Comparison of ENCODE assay signal across 26 cellular contexts in the genomic region with DNA sequence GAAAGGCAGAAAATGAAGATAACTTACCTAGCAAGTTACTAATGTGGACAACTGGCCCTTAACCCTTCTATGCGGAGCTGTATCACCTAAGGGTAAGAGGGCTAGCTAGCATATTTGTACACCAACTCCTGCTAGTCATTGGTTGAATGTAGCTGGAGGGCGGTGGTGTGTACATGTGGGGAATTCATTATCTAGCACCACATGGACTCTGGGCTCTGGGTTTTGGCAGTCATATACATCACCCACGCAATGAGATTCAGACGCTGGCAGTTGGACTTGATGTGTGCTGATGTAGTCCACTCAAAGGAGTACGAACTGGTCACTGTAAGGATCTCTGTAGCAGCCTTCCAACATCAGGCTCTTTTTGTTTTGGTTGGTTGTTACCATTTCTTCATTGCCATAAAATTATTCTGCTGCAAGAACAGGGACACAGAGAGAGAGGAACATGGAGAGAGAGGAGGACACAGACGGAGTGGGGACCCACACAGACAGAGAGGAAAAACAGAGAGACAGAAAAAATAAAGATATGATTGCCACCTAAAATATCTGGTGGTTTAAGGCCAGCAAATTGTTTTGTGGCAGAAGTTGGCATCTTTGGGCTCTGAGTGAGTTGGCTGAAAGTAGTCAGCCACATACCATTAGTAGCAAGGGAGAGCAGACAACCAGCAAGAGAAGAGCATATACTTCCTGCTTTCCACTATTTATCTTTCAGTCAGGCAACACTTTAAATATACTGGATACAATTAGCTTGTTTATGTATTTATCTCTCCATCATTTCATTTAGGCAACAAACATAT.
"Had no signal": no experiment of that assay in that cellular context is flagged by ENCODE, and none has a peak within 500 bp of the region (broad histone marks: within the 10 kb centered on the region; RNA-seq: fewer than 3 reads in every experiment).

No MANE protein-coding gene starts in this region.

- H3K4me3 ChIP-seq: neural progenitor cell, ovary, psoas muscle, right lobe of liver, sigmoid colon, skin epidermis, smooth muscle cell, spleen, stomach, thoracic aorta, tibial artery, transverse colon, upper lobe of right lung, uterus had no signal

- H3K79me2 ChIP-seq: parathyroid adenoma had no signal

- DNase-seq: naive B cell; naive thymus-derived CD8-positive, alpha-beta T cell; occipital lobe; ovary; posterior cingulate gyrus; psoas muscle; right cardiac atrium; right lobe of liver; sigmoid colon; spleen; stimulated activated CD4-positive, alpha-beta T cell treated with anti-CD3 and anti-CD28 coated beads, Interleukin-12 subunit alpha, Interleukin-12 subunit beta, amount 100 ng/mL, for 4 hours; stimulated activated CD4-positive, alpha-beta T cell treated with anti-CD3 and anti-CD28 coated beads, Interleukin-1b, Interleukin-23, amount 100 ng/mL, for 48 hours; stimulated activated CD4-positive, alpha-beta T cell treated with anti-CD3 and anti-CD28 coated beads, Interleukin-4, amount 100 ng/mL, for 24 hours; stimulated activated naive B cell treated with anti-CD40 and anti-IgM and Interleukin-4, amounts not matched to agents 10 μg/mL and 1 μg/mL and 100 μg/mL, for 72 hours; stimulated activated naive CD4-positive, alpha-beta T cell treated with Interleukin-2 at 50 U/mL for 16 hours; stomach; tibial artery; transverse colon; upper lobe of right lung; uterus had no signal

- H3K36me3 ChIP-seq: neural progenitor cell, ovary, right lobe of liver, sigmoid colon, stomach, thoracic aorta, tibial artery, transverse colon, upper lobe of right lung, uterus had no signal

- H3K9ac ChIP-seq: neural progenitor cell, parathyroid adenoma had no signal

- H3K27me3 ChIP-seq: neural progenitor cell, ovary, right lobe of liver, sigmoid colon, spleen, stomach, tibial artery, transverse colon, upper lobe of right lung, uterus had no signal

- H3K4me2 ChIP-seq: neural progenitor cell, smooth muscle cell had no signal

- H3K4me1 ChIP-seq: psoas muscle, right lobe of liver, spleen, stomach, tibial artery, transverse colon, upper lobe of right lung, uterus had no signal

- ATAC-seq: naive thymus-derived CD8-positive, alpha-beta T cell; psoas muscle; right cardiac atrium; right lobe of liver; stimulated activated effector memory CD8-positive, alpha-beta T cell treated with anti-CD3 and anti-CD28 coated beads, Interleukin-12 subunit alpha, Interleukin-12 subunit beta, amount 100 ng/mL, for 72 hours; stimulated activated naive B cell treated with anti-CD40 and anti-IgM and Interleukin-4, amounts not matched to agents 10 μg/mL and 1 μg/mL and 100 μg/mL, for 72 hours; upper lobe of right lung had no signal

- H3K9me3 ChIP-seq: ovary, psoas muscle, right lobe of liver, sigmoid colon, thoracic aorta, tibial artery, transverse colon, upper lobe of right lung, uterus had no signal

- H2AFZ ChIP-seq: neural progenitor cell, parathyroid adenoma had no signal

- H3K27ac ChIP-seq: neural progenitor cell, ovary, parathyroid adenoma, psoas muscle, right lobe of liver, skin epidermis, spleen, stomach, thoracic aorta, tibial artery, transverse colon, upper lobe of right lung, uterus had no signal
